1 cellular context compared by ENCODE assay signal in genomic region chrX:123129805-123130204, GRCh38. TPM values are rescaled to one million over a fixed set of nuclear protein-coding genes. Genes with fewer than 3 reads are reported as not detected.
"Had no signal": no experiment of that assay in that cellular context is flagged by ENCODE, and none has a peak within 500 bp of the region (broad histone marks: within the 10 kb centered on the region; RNA-seq: fewer than 3 reads in every experiment).

No MANE protein-coding gene starts in this region.

RNA-seq across cellular contexts. Expression of gene GRIA3, which starts 54.3 kb away (rescaled TPM):
- total RNA-seq: upper lobe of right lung had no signal
